Comparison of ENCODE assay signal across 8 cellular contexts in genomic region chr14:75002392-75003249, GRCh38. TPM values are rescaled to one million over a fixed set of nuclear protein-coding genes. Genes with fewer than 3 reads are reported as not detected.
DNase-seq lines count a peak whose midpoint lies in the region; ATAC-seq, FAIRE-seq and TF ChIP-seq lines count a peak whose summit lies in the region.

EIF2B2 (plus strand) TSS chr14:75002921; CDS start chr14:75002991, 70 bp downstream.

- no peak for TF ChIP-seq EP300 in sigmoid colon (IDR thresholded peaks at IDR 0.05)

- H3K27me3 ChIP-seq in body of pancreas (no peaks in the 10 kb centered on the region), sigmoid colon (no peaks in the 10 kb centered on the region)

- ATAC-seq in GM18520 (IDR thresholded peaks at IDR 0.05; ENCODE audit: unreplicated experiment) = peak; percentile 98
- peak; percentile 99 for ATAC-seq in HG03064 (IDR thresholded peaks at IDR 0.05; ENCODE audit: low read depth, unreplicated experiment)
- ATAC-seq in body of pancreas = peak; percentile 100

- DNase-seq in NCI-H2107 treated with DMSO at 0.1 percent for 48 hours (lab: John Stamatoyannopoulos, UW; ENCODE audit: unreplicated experiment) (peak; percentile 98), body of pancreas (peak; percentile 96 to 98 (median 98)), iPS DF 19.7 (ENCODE audit: low read depth, low spot score) (peak; percentile 94), sigmoid colon (peak; percentile 98)

- peaks cover 22% of the 10 kb centered on the region for H3K4me1 ChIP-seq in body of pancreas
- H3K4me1 ChIP-seq in sigmoid colon = peaks cover 0 to 22% (median 19%) of the 10 kb centered on the region in 4 donors

- peak; percentile 83 for FAIRE-seq in TTC549 (lab: Jason Lieb, UNC)

- H3K27ac ChIP-seq in 22Rv1 (peak within 1 kb of the TSS; percentile 70), body of pancreas (peak within 1 kb of the TSS; percentile 68 to 88 (median 76)), sigmoid colon (peak within 1 kb of the TSS; percentile 80 to 85 (median 84))

- intact Hi-C loops in body of pancreas (cut with DNase I) = no loop called here
- intact Hi-C loops in sigmoid colon (cut with DNase I) = loop anchor here (2.0 to 5.0 kb wide), 2 partner anchors 56 to 65 kb away; partner anchors contain the start of gene ZC2HC1C

- H3K4me3 ChIP-seq in body of pancreas (peak within 1 kb of the TSS; percentile 55 to 74), sigmoid colon (peak within 1 kb of the TSS; percentile 86 to 96 (median 95))

- TF ChIP-seq CTCF in 22Rv1 (IDR thresholded peaks at IDR 0.05) = no peak
- TF ChIP-seq CTCF in body of pancreas (IDR thresholded peaks at IDR 0.05) = peak in 4 of 7 experiments; percentile 41 to 47 (median 44)
- peak in 1 of 4 experiments; percentile 34 for TF ChIP-seq CTCF in sigmoid colon (IDR thresholded peaks at IDR 0.05)

- TF ChIP-seq POLR2A in body of pancreas (IDR thresholded peaks at IDR 0.05) = peak in 2 of 3 donors; percentile 73 to 78
- TF ChIP-seq POLR2A in sigmoid colon (IDR thresholded peaks at IDR 0.05) = peak; percentile 50 to 52

- H3K36me3 ChIP-seq in body of pancreas (replicated peaks in 1 of 2; ENCODE audit: insufficient read depth in 1 of 2, low read depth in 2 of 2) (peaks cover 0 to 3% of the 10 kb centered on the region in 2 donors), sigmoid colon (peaks cover 12 to 30% (median 21%) of the 10 kb centered on the region in 4 donors)

- H3K9me3 ChIP-seq in body of pancreas (no peaks in the 10 kb centered on the region), sigmoid colon (no peaks in the 10 kb centered on the region)

- 1% methylated on average over 6 to 66 of the region's 66 CpGs for WGBS in body of pancreas, 2 donors
- 0 to 1% methylated on average over 66 of the region's 66 CpGs for WGBS in sigmoid colon, 2 donors

RNA-seq across cellular contexts. Expression of gene EIF2B2, which starts in this region (rescaled TPM):
- total RNA-seq in body of pancreas (10 to 100 TPM; 12.9 to 17.1 TPM), sigmoid colon (10 to 100 TPM; 34.1 to 37.5 (median 35.3) TPM)
- polyA plus RNA-seq in sigmoid colon = 10 to 100 TPM; 25.2 to 45.5 (median 40.0) TPM

Comparison
In these comparisons a context has a peak if more than half of its experiments do, and no peak if none do; other contexts are left out.
1. Peak in every context shown above with its lines: DNase-seq, ATAC-seq, H3K4me3 ChIP-seq and H3K27ac ChIP-seq.